ENCODE assay signal across 7 cellular contexts in the genomic region with DNA sequence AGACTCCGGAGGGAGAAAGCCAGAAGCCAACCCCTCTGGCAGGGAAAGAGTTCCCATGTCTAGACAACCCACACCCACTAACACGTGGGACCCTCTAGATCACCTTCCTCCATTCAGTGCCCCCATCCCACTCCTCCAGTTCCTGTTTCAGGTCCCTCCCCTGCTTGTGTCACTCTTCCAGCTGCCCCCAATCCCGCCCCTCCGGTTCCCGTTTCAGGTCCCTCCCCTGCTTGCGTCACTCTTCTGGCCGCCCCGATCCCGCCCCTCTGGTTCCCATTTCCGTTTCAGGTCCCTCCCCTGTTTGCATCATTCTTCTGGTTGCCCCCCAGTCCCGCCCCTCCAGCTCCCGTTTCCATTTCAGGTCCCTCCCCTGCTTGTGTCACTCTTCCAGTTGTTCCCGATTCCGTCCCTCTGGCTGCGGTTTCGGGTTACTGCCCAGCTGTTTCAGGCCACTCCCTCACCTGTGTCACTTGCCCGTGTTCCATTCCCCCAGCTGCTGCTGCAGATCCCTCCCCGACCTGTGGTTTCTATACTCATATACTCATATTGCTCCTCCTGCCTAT.
A peak's percentile ranks its signal among the peaks of the same experiment; 100 is the strongest.
DNase-seq lines count a peak whose midpoint lies in the region; ATAC-seq and TF ChIP-seq lines count a peak whose summit lies in the region.

No MANE protein-coding gene starts in this region.

- H3K27ac ChIP-seq in lung (ENCODE audit: low read depth in 1 of 2, low read length in 1 of 2), result peak overlapping the region; percentile 72 to 78

- no peak overlapping the region for H3K4me3 ChIP-seq in lung

- no peaks in the 10 kb centered on the region for H3K36me3 ChIP-seq in lung (ENCODE audit: control insufficient read depth in 2 of 2, insufficient read depth in 2 of 2, low read length in 2 of 2)

- TF ChIP-seq CTCF in lung (IDR thresholded peaks at IDR 0.05; ENCODE audit: control extremely low read depth, extremely low read depth), result no peak

- no peaks in the 10 kb centered on the region for H3K27me3 ChIP-seq in lung (ENCODE audit: control insufficient read depth, insufficient read depth)

- DNase-seq in NCI-H524 treated with DMSO at 0.1 percent for 48 hours (lab: John Stamatoyannopoulos, UW), result peak; percentile 83
- peak; percentile 26 to 29 for DNase-seq in activated CD8-positive, alpha-beta memory T cell treated with anti-CD3 and anti-CD28 coated beads for 1 hour (ENCODE audit: extremely low read depth in 1 of 2, low read depth in 1 of 2)
- DNase-seq in effector CD8-positive, alpha-beta T cell (lab: John Stamatoyannopoulos, UW), result peak; percentile 65
- DNase-seq in lung (ENCODE audit: low spot score), result peak; percentile 88
- DNase-seq in stimulated activated CD4-positive, alpha-beta T cell treated with anti-CD3 and anti-CD28 coated beads, TNF-alpha, amount 100 ng/mL, for 4 hours (ENCODE audit: low read depth in 3 of 3), result peak; percentile 35 to 55 (median 48)

- H3K4me1 ChIP-seq in lung (ENCODE audit: control insufficient read depth in 2 of 2, insufficient read depth in 2 of 2, low read length in 2 of 2), result no peaks in the 10 kb centered on the region

- no peaks in the 10 kb centered on the region for H3K9me3 ChIP-seq in lung (ENCODE audit: control insufficient read depth in 2 of 2, insufficient read depth in 1 of 2, low read length in 1 of 2)

- peak; percentile 90 for ATAC-seq in GM18907 (IDR thresholded peaks at IDR 0.05; ENCODE audit: unreplicated experiment)
- peak; percentile 96 for ATAC-seq in HG03280 (IDR thresholded peaks at IDR 0.05; ENCODE audit: unreplicated experiment)
- ATAC-seq in lung (ENCODE audit: insufficient read depth, low FRiP score), result peak; percentile 95

- 22 to 26% methylated on average over 18 of the region's 18 CpGs for WGBS in lung, 2 donors

Comparison
In these comparisons a context has a peak if more than half of its experiments do, and no peak if none do; other contexts are left out.
1. DNase-seq: peak in every context shown above with its lines; median percentile 88 in lung; 83 in NCI-H524 treated with DMSO at 0.1 percent for 48 hours; 65 in effector CD8-positive, alpha-beta T cell; 48 in stimulated activated CD4-positive, alpha-beta T cell treated with anti-CD3 and anti-CD28 coated beads, TNF-alpha, amount 100 ng/mL, for 4 hours; 28 in activated CD8-positive, alpha-beta memory T cell treated with anti-CD3 and anti-CD28 coated beads for 1 hour.